In genomic region chr10:35412900-35413491, GRCh38 we compare ENCODE assay signal across 16 cellular contexts.
DNase-seq lines count a peak whose midpoint lies in the region; ATAC-seq and TF ChIP-seq lines count a peak whose summit lies in the region.
"Had no signal": no experiment of that assay in that cellular context is flagged by ENCODE, and none has a peak within 500 bp of the region (broad histone marks: within the 10 kb centered on the region; RNA-seq: fewer than 3 reads in every experiment).

No MANE protein-coding gene starts in this region.

- CTCF ChIA-PET in activated CD8-positive, alpha-beta T cell treated with anti-CD3 and anti-CD28 coated beads for 36 hours (lab: Charles Lee): no interaction called here
- CTCF ChIA-PET in activated CD8-positive, alpha-beta T cell treated with anti-CD3 and anti-CD28 coated beads, Interleukin-2, amount 10 ng/mL, durations not matched to agents 7 days and 5 days (lab: Charles Lee): no interaction called here
- CTCF ChIA-PET in RWPE1 (lab: Yijun Ruan, JAX): interaction anchor here (0.5 kb wide), 1 partner anchor 184 kb away, joined by 4 read pairs; no protein-coding TSS in a partner anchor

- H3K27ac ChIP-seq in RWPE1: peak overlapping the region; percentile 52; the same call in 1 of the 2 replicates

- no peak overlapping the region for H3K27ac Mint-ChIP-seq in activated CD8-positive, alpha-beta T cell treated with anti-CD3 and anti-CD28 coated beads for 36 hours
- no peak overlapping the region for H3K27ac Mint-ChIP-seq in activated CD8-positive, alpha-beta T cell treated with anti-CD3 and anti-CD28 coated beads, Interleukin-2, amount 10 ng/mL, durations not matched to agents 7 days and 5 days
- H3K27ac Mint-ChIP-seq: dendritic cell treated with granulocyte-macrophage colony-stimulating factor and Interleukin-4, amounts not matched to agents 40 ng/mL and 50 ng/mL, for 4 days; memory B cell; progenitor cell of endocrine pancreas had no signal

- no peaks in the 10 kb centered on the region for H3K9me3 Mint-ChIP-seq in activated CD8-positive, alpha-beta T cell treated with anti-CD3 and anti-CD28 coated beads for 36 hours
- no peaks in the 10 kb centered on the region for H3K9me3 Mint-ChIP-seq in activated CD8-positive, alpha-beta T cell treated with anti-CD3 and anti-CD28 coated beads, Interleukin-2, amount 10 ng/mL, durations not matched to agents 7 days and 5 days (ENCODE audit: insufficient read depth)
- H3K9me3 Mint-ChIP-seq: dendritic cell treated with granulocyte-macrophage colony-stimulating factor and Interleukin-4, amounts not matched to agents 40 ng/mL and 50 ng/mL, for 4 days; memory B cell had no signal

- TF ChIP-seq CTCF in activated CD8-positive, alpha-beta T cell treated with anti-CD3 and anti-CD28 coated beads for 36 hours (IDR thresholded peaks at IDR 0.05): no peak
- TF ChIP-seq CTCF in RWPE1 (conservative IDR thresholded peaks at IDR 0.05; ENCODE audit: low read depth) (no peak), epithelial cell of esophagus (IDR thresholded peaks at IDR 0.05; ENCODE audit: insufficient read depth, low read depth, low read length, missing control alignments) (no peak)

- H3K27me3 Mint-ChIP-seq in activated CD8-positive, alpha-beta T cell treated with anti-CD3 and anti-CD28 coated beads for 36 hours: no peaks in the 10 kb centered on the region
- no peaks in the 10 kb centered on the region for H3K27me3 Mint-ChIP-seq in activated CD8-positive, alpha-beta T cell treated with anti-CD3 and anti-CD28 coated beads, Interleukin-2, amount 10 ng/mL, durations not matched to agents 7 days and 5 days (ENCODE audit: low read depth)
- H3K27me3 Mint-ChIP-seq: dendritic cell treated with granulocyte-macrophage colony-stimulating factor and Interleukin-4, amounts not matched to agents 40 ng/mL and 50 ng/mL, for 4 days; memory B cell; progenitor cell of endocrine pancreas had no signal

- H3K4me3 ChIP-seq in epithelial cell of esophagus (ENCODE audit: low read length): no peak overlapping the region
- H3K4me3 ChIP-seq in skeletal muscle cell (ENCODE audit: low read depth, low read length): peak overlapping the region; percentile 34
- H3K4me3 ChIP-seq: heart left ventricle had no signal

- DNase-seq in activated CD8-positive, alpha-beta T cell treated with anti-CD3 and anti-CD28 coated beads for 36 hours: no peak
- DNase-seq in activated CD8-positive, alpha-beta T cell treated with anti-CD3 and anti-CD28 coated beads, Interleukin-2, amount 10 ng/mL, durations not matched to agents 7 days and 5 days: no peak
- DNase-seq in RWPE1 (ENCODE audit: low spot score) (peak; percentile 86), epithelial cell of esophagus (ENCODE audit: low read depth) (peak; percentile 69), skeletal muscle cell (ENCODE audit: low read depth) (no peak), T-helper 2 cell (no peak)
- no peak for DNase-seq in activated CD4-positive, alpha-beta T cell treated with anti-CD3 and anti-CD28 coated beads for 48 hours
- DNase-seq: activated effector memory CD4-positive, alpha-beta T cell treated with Interleukin-2 at 50 U/mL for 16 hours; DND-41; heart left ventricle; NCI-H2227 treated with DMSO at 0.1 percent for 48 hours had no signal

- H3K4me1 Mint-ChIP-seq in activated CD8-positive, alpha-beta T cell treated with anti-CD3 and anti-CD28 coated beads for 36 hours (ENCODE audit: low read depth): peaks cover 42% of the 10 kb centered on the region
- peaks cover 18% of the 10 kb centered on the region for H3K4me1 Mint-ChIP-seq in activated CD8-positive, alpha-beta T cell treated with anti-CD3 and anti-CD28 coated beads, Interleukin-2, amount 10 ng/mL, durations not matched to agents 7 days and 5 days (ENCODE audit: low read depth)

- intact Hi-C loops in activated CD8-positive, alpha-beta T cell treated with anti-CD3 and anti-CD28 coated beads for 36 hours (cut with micrococcal nuclease): no loop called here

- POLR2A ChIA-PET in activated CD8-positive, alpha-beta T cell treated with anti-CD3 and anti-CD28 coated beads for 36 hours (lab: Charles Lee): interaction anchor here (0.6 to 1.6 kb wide), 3 partner anchors 40 to 1180 kb away, joined by 3 read pairs; no protein-coding TSS in a partner anchor
- POLR2A ChIA-PET in activated CD8-positive, alpha-beta T cell treated with anti-CD3 and anti-CD28 coated beads, Interleukin-2, amount 10 ng/mL, durations not matched to agents 7 days and 5 days (lab: Charles Lee): no interaction called here
- POLR2A ChIA-PET in RWPE1 (lab: Yijun Ruan, JAX; ENCODE audit: low non-redundant PET): no interaction called here

- H3K36me3 Mint-ChIP-seq in activated CD8-positive, alpha-beta T cell treated with anti-CD3 and anti-CD28 coated beads for 36 hours (ENCODE audit: low read depth): no peaks in the 10 kb centered on the region
- H3K36me3 Mint-ChIP-seq in activated CD8-positive, alpha-beta T cell treated with anti-CD3 and anti-CD28 coated beads, Interleukin-2, amount 10 ng/mL, durations not matched to agents 7 days and 5 days (ENCODE audit: low read depth): no peaks in the 10 kb centered on the region
- H3K36me3 Mint-ChIP-seq: memory B cell had no signal

- H3K4me3 Mint-ChIP-seq in activated CD8-positive, alpha-beta T cell treated with anti-CD3 and anti-CD28 coated beads for 36 hours: no peak overlapping the region
- no peak overlapping the region for H3K4me3 Mint-ChIP-seq in activated CD8-positive, alpha-beta T cell treated with anti-CD3 and anti-CD28 coated beads, Interleukin-2, amount 10 ng/mL, durations not matched to agents 7 days and 5 days
- H3K4me3 Mint-ChIP-seq: dendritic cell treated with granulocyte-macrophage colony-stimulating factor and Interleukin-4, amounts not matched to agents 40 ng/mL and 50 ng/mL, for 4 days; memory B cell had no signal

- peak; percentile 45 for ATAC-seq in activated CD8-positive, alpha-beta T cell treated with anti-CD3 and anti-CD28 coated beads for 36 hours
- ATAC-seq in activated CD8-positive, alpha-beta T cell treated with anti-CD3 and anti-CD28 coated beads, Interleukin-2, amount 10 ng/mL, durations not matched to agents 7 days and 5 days: no peak
- no peak for ATAC-seq in GM19023 (IDR thresholded peaks at IDR 0.05; ENCODE audit: unreplicated experiment)
- ATAC-seq: heart left ventricle, Panc1 had no signal

Comparison
In these comparisons a context has a peak if more than half of its experiments do, and no peak if none do; other contexts are left out.
1. DNase-seq: peak in RWPE1 (single experiment) and epithelial cell of esophagus (single experiment); none in activated CD8-positive, alpha-beta T cell treated with anti-CD3 and anti-CD28 coated beads for 36 hours (single experiment), activated CD8-positive, alpha-beta T cell treated with anti-CD3 and anti-CD28 coated beads, Interleukin-2, amount 10 ng/mL, durations not matched to agents 7 days and 5 days (single experiment), skeletal muscle cell (single experiment), T-helper 2 cell (0 of 5) and activated CD4-positive, alpha-beta T cell treated with anti-CD3 and anti-CD28 coated beads for 48 hours (single experiment).